Comparison of ENCODE assay signal across 18 cellular contexts in the genomic region with DNA sequence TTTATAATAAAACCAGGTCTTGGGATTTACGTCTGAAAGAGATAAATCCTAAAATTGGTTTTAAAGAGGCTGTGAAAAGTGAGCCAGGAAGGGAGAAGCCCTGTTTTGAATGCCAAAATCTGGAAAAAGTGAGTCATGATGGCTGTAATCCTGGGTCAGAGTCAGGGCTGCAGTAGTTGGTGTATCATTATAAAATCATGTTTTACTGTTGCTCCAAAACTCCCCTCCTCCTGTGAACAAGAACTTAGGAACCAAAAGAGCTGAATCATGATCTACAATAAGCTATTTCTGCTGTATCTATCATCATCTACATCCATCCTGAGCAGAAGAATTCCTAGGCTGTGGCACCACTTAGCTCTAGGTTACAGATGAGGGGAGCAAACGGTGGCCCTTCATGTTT.
A peak's percentile ranks its signal among the peaks of the same experiment; 100 is the strongest.
DNase-seq lines count a peak whose midpoint lies in the region; ATAC-seq and TF ChIP-seq lines count a peak whose summit lies in the region.
"Had no signal": no experiment of that assay in that cellular context is flagged by ENCODE, and none has a peak within 500 bp of the region (broad histone marks: within the 10 kb centered on the region; RNA-seq: fewer than 3 reads in every experiment).

No MANE protein-coding gene starts in this region.

- no peak for TF ChIP-seq EP300 in transverse colon (IDR thresholded peaks at IDR 0.05; ENCODE audit: low read depth)

- no peaks in the 10 kb centered on the region for H3K36me3 Mint-ChIP-seq in activated CD4-positive, alpha-beta memory T cell treated with anti-CD3 and anti-CD28 coated beads, Interleukin-2, amount 10 ng/mL, durations not matched to agents 7 days and 5 days (ENCODE audit: low read depth)
- H3K36me3 Mint-ChIP-seq: activated CD4-positive, alpha-beta memory T cell treated with anti-CD3 and anti-CD28 coated beads for 36 hours; memory B cell; type B pancreatic cell had no signal

- no TSS peak for BruUV-seq in A673 (replicated peaks; lab: Mats Ljungman, UMichigan)

- ATAC-seq in left lung, result peak; percentile 30

- H3K27ac Mint-ChIP-seq in activated CD4-positive, alpha-beta memory T cell treated with anti-CD3 and anti-CD28 coated beads, Interleukin-2, amount 10 ng/mL, durations not matched to agents 7 days and 5 days, result no peak overlapping the region
- H3K27ac Mint-ChIP-seq: activated CD4-positive, alpha-beta memory T cell treated with anti-CD3 and anti-CD28 coated beads for 36 hours; memory B cell; type B pancreatic cell had no signal

- POLR2A ChIA-PET in A673 (lab: Charles Lee; ENCODE audit: low non-redundant PET), result no interaction called here
- POLR2A ChIA-PET in activated CD4-positive, alpha-beta memory T cell treated with anti-CD3 and anti-CD28 coated beads, Interleukin-2, amount 10 ng/mL, durations not matched to agents 7 days and 5 days (lab: Charles Lee), result no interaction called here

- 53 to 60% methylated on average over 2 of the region's 2 CpGs for WGBS in transverse colon (ENCODE audit: low coverage in 1 of 2), 2 donors

- H3K4me1 ChIP-seq in A673 (ENCODE audit: insufficient read depth, low read length, poor library complexity, severe bottlenecking), result peaks cover 7% of the 10 kb centered on the region
- no peaks in the 10 kb centered on the region for H3K4me1 ChIP-seq in left lung
- no peaks in the 10 kb centered on the region for H3K4me1 ChIP-seq in transverse colon
- H3K4me1 ChIP-seq: BE2C, SJSA1 had no signal

- H3K27me3 ChIP-seq in A673 (replicated peaks; ENCODE audit: insufficient read depth, low read depth, low read length, poor library complexity) (no peaks in the 10 kb centered on the region), left lung (no peaks in the 10 kb centered on the region), transverse colon (no peaks in the 10 kb centered on the region)
- H3K27me3 ChIP-seq: BE2C, SJSA1 had no signal

- DNase-seq in A673 (ENCODE audit: low spot score), result peak; percentile 37
- peak; percentile 6 for DNase-seq in H4 (ENCODE audit: low spot score)
- DNase-seq in astrocyte of the spinal cord (ENCODE audit: low read depth, low spot score), result peak; percentile 64
- DNase-seq in left lung, result no peak
- DNase-seq in dermis blood vessel endothelial cell, result no peak
- no peak for DNase-seq in OCI-M1 (lab: John Stamatoyannopoulos, UW)
- DNase-seq in activated CD4-positive, alpha-beta memory T cell treated with anti-CD3 and anti-CD28 coated beads, Interleukin-2, amount 10 ng/mL, durations not matched to agents 7 days and 5 days, result no peak
- no peak for DNase-seq in transverse colon
- DNase-seq: activated CD4-positive, alpha-beta memory T cell treated with anti-CD3 and anti-CD28 coated beads for 36 hours; activated effector memory CD4-positive, alpha-beta T cell treated with anti-CD3 and anti-CD28 coated beads, Interleukin-2, amount 50 U/mL, for 16 hours; BE2C; central memory CD4-positive, alpha-beta T cell; DMS79 treated with DMSO at 0.1 percent for 48 hours; Karpas-422; NCI-H187 treated with DMSO at 0.1 percent for 48 hours had no signal

- TF ChIP-seq CTCF in A673 (conservative IDR thresholded peaks at IDR 0.05; ENCODE audit: low read depth, low read length), result no peak
- TF ChIP-seq CTCF in astrocyte of the spinal cord (IDR thresholded peaks at IDR 0.05; ENCODE audit: low read depth, low read length), result no peak
- no peak for TF ChIP-seq CTCF in left lung (IDR thresholded peaks at IDR 0.05)
- TF ChIP-seq CTCF in transverse colon (IDR thresholded peaks at IDR 0.05), result no peak

- H3K9me3 Mint-ChIP-seq in activated CD4-positive, alpha-beta memory T cell treated with anti-CD3 and anti-CD28 coated beads, Interleukin-2, amount 10 ng/mL, durations not matched to agents 7 days and 5 days, result peaks cover 6% of the 10 kb centered on the region
- H3K9me3 Mint-ChIP-seq: type B pancreatic cell had no signal

- CTCF ChIA-PET in A673 (lab: Charles Lee), result no interaction called here
- CTCF ChIA-PET in activated CD4-positive, alpha-beta memory T cell treated with anti-CD3 and anti-CD28 coated beads, Interleukin-2, amount 10 ng/mL, durations not matched to agents 7 days and 5 days (lab: Charles Lee), result no interaction called here

- H3K4me3 ChIP-seq in A673 (ENCODE audit: low read depth, low read length, poor library complexity, severe bottlenecking) (no peak overlapping the region), astrocyte of the spinal cord (ENCODE audit: low read depth, low read length) (no peak overlapping the region), left lung (no peak overlapping the region), transverse colon (no peak overlapping the region)
- H3K4me3 ChIP-seq: SJSA1 had no signal

- H3K9me3 ChIP-seq in A673 (ENCODE audit: low read depth, low read length, poor library complexity, severe bottlenecking), result no peaks in the 10 kb centered on the region
- H3K9me3 ChIP-seq in left lung, result no peaks in the 10 kb centered on the region
- no peaks in the 10 kb centered on the region for H3K9me3 ChIP-seq in transverse colon
- H3K9me3 ChIP-seq: BE2C, SJSA1 had no signal

- no peak for TF ChIP-seq POLR2A in transverse colon (IDR thresholded peaks at IDR 0.05)

- H3K27ac ChIP-seq in A673 (ENCODE audit: low read depth, low read length, poor library complexity, severe bottlenecking), result no peak overlapping the region
- no peak overlapping the region for H3K27ac ChIP-seq in left lung
- peak overlapping the region in 2 of 4 donors; percentile 17 to 28 for H3K27ac ChIP-seq in transverse colon
- H3K27ac ChIP-seq: SJSA1 had no signal

- H3K36me3 ChIP-seq in A673 (ENCODE audit: insufficient read depth, low read length, poor library complexity, severe bottlenecking) (no peaks in the 10 kb centered on the region), left lung (no peaks in the 10 kb centered on the region), transverse colon (no peaks in the 10 kb centered on the region)
- H3K36me3 ChIP-seq: BE2C, SJSA1 had no signal

- H3K4me3 Mint-ChIP-seq in activated CD4-positive, alpha-beta memory T cell treated with anti-CD3 and anti-CD28 coated beads, Interleukin-2, amount 10 ng/mL, durations not matched to agents 7 days and 5 days, result no peak overlapping the region
- H3K4me3 Mint-ChIP-seq: activated CD4-positive, alpha-beta memory T cell treated with anti-CD3 and anti-CD28 coated beads for 36 hours; memory B cell; type B pancreatic cell had no signal

- no peaks in the 10 kb centered on the region for H3K4me1 Mint-ChIP-seq in activated CD4-positive, alpha-beta memory T cell treated with anti-CD3 and anti-CD28 coated beads, Interleukin-2, amount 10 ng/mL, durations not matched to agents 7 days and 5 days
- H3K4me1 Mint-ChIP-seq: memory B cell had no signal

- in situ Hi-C loops in astrocyte of the spinal cord (cut with HindIII; ENCODE audit: low sequenced_read_pairs), result no loop called here
- in situ Hi-C loops in transverse colon (cut with MboI; ENCODE audit: low pct_ligation_motif_present in 1 of 4, low pct_unique_long_range_greater_than_20kb in 1 of 4, low sequenced_read_pairs in 3 of 4), result no loop called here

- intact Hi-C loops in A673 (cut with micrococcal nuclease; ENCODE audit: unreplicated experiment) (no loop called here), left lung (cut with DNase I) (no loop called here), transverse colon (cut with DNase I; ENCODE audit: low total_unique reads) (no loop called here)

- H3K27me3 Mint-ChIP-seq in activated CD4-positive, alpha-beta memory T cell treated with anti-CD3 and anti-CD28 coated beads, Interleukin-2, amount 10 ng/mL, durations not matched to agents 7 days and 5 days, result no peaks in the 10 kb centered on the region
- H3K27me3 Mint-ChIP-seq: activated CD4-positive, alpha-beta memory T cell treated with anti-CD3 and anti-CD28 coated beads for 36 hours; memory B cell; type B pancreatic cell had no signal

Comparison
In these comparisons a context has a peak if more than half of its experiments do, and no peak if none do; other contexts are left out.
1. DNase-seq: peak in A673 (single experiment), H4 (single experiment) and astrocyte of the spinal cord (single experiment); none in left lung (0 of 2), dermis blood vessel endothelial cell (single experiment), OCI-M1 (single experiment), activated CD4-positive, alpha-beta memory T cell treated with anti-CD3 and anti-CD28 coated beads, Interleukin-2, amount 10 ng/mL, durations not matched to agents 7 days and 5 days (single experiment) and transverse colon (single experiment).